In the genomic region with DNA sequence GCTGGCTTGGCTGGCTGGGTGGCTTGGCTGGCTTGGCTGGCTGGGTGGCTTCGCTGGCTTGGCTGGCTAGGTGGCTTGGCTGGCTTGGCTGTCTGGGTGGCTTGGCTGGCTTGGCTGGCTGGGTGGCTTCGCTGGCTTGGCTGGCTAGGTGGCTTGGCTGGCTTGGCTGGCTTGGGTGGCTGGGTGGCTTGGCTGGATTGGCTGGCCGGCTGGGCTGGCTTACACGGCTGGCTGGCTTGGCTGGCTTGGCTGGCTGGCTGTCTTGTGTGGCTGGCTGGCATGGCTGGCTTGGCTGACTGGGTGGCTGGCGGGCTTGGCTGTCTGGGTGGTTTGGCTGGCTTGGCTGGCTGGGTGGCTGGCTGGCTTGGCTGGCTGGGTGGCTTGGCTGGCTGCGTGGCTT, we compare ENCODE assay signal across 8 cellular contexts.
DNase-seq lines count a peak whose midpoint lies in the region; ATAC-seq, FAIRE-seq and TF ChIP-seq lines count a peak whose summit lies in the region.
"Not testable (repeated sequence)": the region's sequence is repeated elsewhere in the genome, so short reads cannot be mapped to it uniquely, and the experiment has no call there.

No MANE protein-coding gene starts in this region.

- WGBS in heart left ventricle, 4 donors = 69 to 86% (median 72%) methylated on average over 1 to 5 of the region's 6 CpGs
- 70% methylated on average over 2 of the region's 6 CpGs for WGBS in right lobe of liver (ENCODE audit: insufficient coverage, low coverage, low lambda C conversion rate, missing lambda C conversion rate)
- 60 to 69% methylated on average over 4 to 5 of the region's 6 CpGs for WGBS in pancreas, 2 donors
- 60% methylated on average over 1 of the region's 6 CpGs for WGBS in suprapubic skin

- H3K27ac ChIP-seq in heart left ventricle, right lobe of liver, pancreas, suprapubic skin: not testable (repeated sequence)

- not testable (repeated sequence) for H3K9me3 ChIP-seq in BE2C, heart left ventricle, right lobe of liver, pancreas, suprapubic skin

- CTCF ChIA-PET in activated CD4-positive, alpha-beta T cell treated with anti-CD3 and anti-CD28 coated beads, Interleukin-2, amount 10 ng/mL, durations not matched to agents 7 days and 5 days (lab: Charles Lee) = not testable (repeated sequence)

- H3K27me3 ChIP-seq in BE2C, heart left ventricle, right lobe of liver, pancreas, suprapubic skin: not testable (repeated sequence)

- FAIRE-seq in pancreas (lab: Jason Lieb, UNC) = not testable (repeated sequence)

- not testable (repeated sequence) for H3K4me3 Mint-ChIP-seq in activated CD4-positive, alpha-beta T cell treated with anti-CD3 and anti-CD28 coated beads, Interleukin-2, amount 10 ng/mL, durations not matched to agents 7 days and 5 days; activated T-helper 2 cell treated with anti-CD3 and anti-CD28 coated beads, Interferon-gamma antibody, Interleukin-2, Interleukin-4, amounts not matched to agents 10 μg/mL and 5 μg/mL and 100 μg/mL, durations not matched to agents 14 hours and 24 hours and 36 hours (ENCODE audit: low read depth); chondrocyte (ENCODE audit: unreplicated experiment)

- not testable (repeated sequence) for H3K36me3 Mint-ChIP-seq in activated CD4-positive, alpha-beta T cell treated with anti-CD3 and anti-CD28 coated beads, Interleukin-2, amount 10 ng/mL, durations not matched to agents 7 days and 5 days (ENCODE audit: low read depth); activated T-helper 2 cell treated with anti-CD3 and anti-CD28 coated beads, Interferon-gamma antibody, Interleukin-2, Interleukin-4, amounts not matched to agents 10 μg/mL and 5 μg/mL and 100 μg/mL, durations not matched to agents 14 hours and 24 hours and 36 hours (ENCODE audit: low read depth); chondrocyte (ENCODE audit: low read depth)

- H3K9me3 Mint-ChIP-seq in activated CD4-positive, alpha-beta T cell treated with anti-CD3 and anti-CD28 coated beads, Interleukin-2, amount 10 ng/mL, durations not matched to agents 7 days and 5 days; activated T-helper 2 cell treated with anti-CD3 and anti-CD28 coated beads, Interferon-gamma antibody, Interleukin-2, Interleukin-4, amounts not matched to agents 10 μg/mL and 5 μg/mL and 100 μg/mL, durations not matched to agents 14 hours and 24 hours and 36 hours; chondrocyte (ENCODE audit: low read depth): not testable (repeated sequence)

- H3K27me3 Mint-ChIP-seq in activated CD4-positive, alpha-beta T cell treated with anti-CD3 and anti-CD28 coated beads, Interleukin-2, amount 10 ng/mL, durations not matched to agents 7 days and 5 days; activated T-helper 2 cell treated with anti-CD3 and anti-CD28 coated beads, Interferon-gamma antibody, Interleukin-2, Interleukin-4, amounts not matched to agents 10 μg/mL and 5 μg/mL and 100 μg/mL, durations not matched to agents 14 hours and 24 hours and 36 hours (ENCODE audit: low read depth); chondrocyte (ENCODE audit: low read depth): not testable (repeated sequence)

- POLR2A ChIA-PET in activated CD4-positive, alpha-beta T cell treated with anti-CD3 and anti-CD28 coated beads, Interleukin-2, amount 10 ng/mL, durations not matched to agents 7 days and 5 days (lab: Charles Lee) = not testable (repeated sequence)

- not testable (repeated sequence) for TF ChIP-seq EP300 in suprapubic skin (IDR thresholded peaks at IDR 0.05)

- TF ChIP-seq POLR2A in heart left ventricle (IDR thresholded peaks at IDR 0.05); right lobe of liver (IDR thresholded peaks at IDR 0.05); suprapubic skin (IDR thresholded peaks at IDR 0.05): not testable (repeated sequence)

- H3K4me3 ChIP-seq in BE2C (ENCODE audit: low read depth, low read length); heart left ventricle; right lobe of liver; pancreas; suprapubic skin: not testable (repeated sequence)

- TF ChIP-seq CTCF in BE2C (IDR thresholded peaks at IDR 0.05; ENCODE audit: low read depth, low read length); chondrocyte (IDR thresholded peaks at IDR 0.05); heart left ventricle (IDR thresholded peaks at IDR 0.05); right lobe of liver (IDR thresholded peaks at IDR 0.05); pancreas (IDR thresholded peaks at IDR 0.05); suprapubic skin (IDR thresholded peaks at IDR 0.05): not testable (repeated sequence)

- not testable (repeated sequence) for H3K4me1 Mint-ChIP-seq in activated CD4-positive, alpha-beta T cell treated with anti-CD3 and anti-CD28 coated beads, Interleukin-2, amount 10 ng/mL, durations not matched to agents 7 days and 5 days; activated T-helper 2 cell treated with anti-CD3 and anti-CD28 coated beads, Interferon-gamma antibody, Interleukin-2, Interleukin-4, amounts not matched to agents 10 μg/mL and 5 μg/mL and 100 μg/mL, durations not matched to agents 14 hours and 24 hours and 36 hours (ENCODE audit: low read depth); chondrocyte (ENCODE audit: low read depth)

- not testable (repeated sequence) for H3K4me1 ChIP-seq in BE2C, heart left ventricle, right lobe of liver, pancreas, suprapubic skin

- H3K27ac Mint-ChIP-seq in activated CD4-positive, alpha-beta T cell treated with anti-CD3 and anti-CD28 coated beads, Interleukin-2, amount 10 ng/mL, durations not matched to agents 7 days and 5 days; activated T-helper 2 cell treated with anti-CD3 and anti-CD28 coated beads, Interferon-gamma antibody, Interleukin-2, Interleukin-4, amounts not matched to agents 10 μg/mL and 5 μg/mL and 100 μg/mL, durations not matched to agents 14 hours and 24 hours and 36 hours; chondrocyte (ENCODE audit: unreplicated experiment): not testable (repeated sequence)

- not testable (repeated sequence) for H3K36me3 ChIP-seq in BE2C, heart left ventricle, right lobe of liver, pancreas, suprapubic skin

- intact Hi-C loops in activated T-helper 2 cell treated with anti-CD3 and anti-CD28 coated beads, Interferon-gamma antibody, Interleukin-2, Interleukin-4, amounts not matched to agents 10 μg/mL and 5 μg/mL and 100 μg/mL, durations not matched to agents 14 hours and 24 hours and 36 hours (cut with micrococcal nuclease); heart left ventricle (cut with DNase I); right lobe of liver (cut with DNase I); pancreas (cut with DNase I): not testable (repeated sequence)

- DNase-seq in BE2C (peak; percentile 20), chondrocyte (ENCODE audit: low spot score) (peak; percentile 99), heart left ventricle (peak; percentile 27 to 87 (median 38)), right lobe of liver (peak; percentile 39 to 63 (median 59)), pancreas (peak in 5 of 6 donors; percentile 11 to 94 (median 30)), suprapubic skin (ENCODE audit: low spot score in 2 of 2) (peak; percentile 81 to 92)
- peak; percentile 13 for DNase-seq in activated CD4-positive, alpha-beta T cell treated with anti-CD3 and anti-CD28 coated beads, Interleukin-2, amount 10 ng/mL, durations not matched to agents 7 days and 5 days
- peak; percentile 17 for DNase-seq in activated T-helper 2 cell treated with anti-CD3 and anti-CD28 coated beads, Interferon-gamma antibody, Interleukin-2, Interleukin-4, amounts not matched to agents 10 μg/mL and 5 μg/mL and 100 μg/mL, durations not matched to agents 14 hours and 24 hours and 36 hours (ENCODE audit: low spot score)

- ATAC-seq in heart left ventricle, right lobe of liver, pancreas: not testable (repeated sequence)

Comparison
In these comparisons a context has a peak if more than half of its experiments do, and no peak if none do; other contexts are left out.
1. DNase-seq: peak in every context shown above with its lines; median percentile 99 in chondrocyte; 86 in suprapubic skin; 59 in right lobe of liver; 38 in heart left ventricle; 30 in pancreas; 20 in BE2C; 17 in activated T-helper 2 cell treated with anti-CD3 and anti-CD28 coated beads, Interferon-gamma antibody, Interleukin-2, Interleukin-4, amounts not matched to agents 10 μg/mL and 5 μg/mL and 100 μg/mL, durations not matched to agents 14 hours and 24 hours and 36 hours; 13 in activated CD4-positive, alpha-beta T cell treated with anti-CD3 and anti-CD28 coated beads, Interleukin-2, amount 10 ng/mL, durations not matched to agents 7 days and 5 days.